In genomic region chr11:70731670-70732492, GRCh38 we compare ENCODE assay signal across 23 cellular contexts.
"Had no signal": no experiment of that assay in that cellular context is flagged by ENCODE, and none has a peak within 500 bp of the region (broad histone marks: within the 10 kb centered on the region; RNA-seq: fewer than 3 reads in every experiment).

No MANE protein-coding gene starts in this region.

- ATAC-seq: gastroesophageal sphincter; naive thymus-derived CD8-positive, alpha-beta T cell; T-helper 17 cell had no signal

- H3K27ac ChIP-seq: coronary artery, gastroesophageal sphincter, sigmoid colon, testis, vagina had no signal

- H3K4me1 ChIP-seq: gastroesophageal sphincter, sigmoid colon, testis, vagina had no signal

- DNase-seq: activated CD4-positive, alpha-beta T cell treated with anti-CD3 and anti-CD28 coated beads for 4 hours; activated CD4-positive, alpha-beta T cell treated with anti-CD3 and anti-CD28 coated beads, Interleukin-2, amount 50 U/mL, for 48 hours; activated CD4-positive, CD25-positive, alpha-beta regulatory T cell; activated CD8-positive, alpha-beta memory T cell treated with anti-CD3 and anti-CD28 coated beads, Interleukin-2, amount 50 U/mL, for 48 hours; activated naive CD4-positive, alpha-beta T cell treated with anti-CD3 and anti-CD28 coated beads for 36 hours; activated naive CD8-positive, alpha-beta T cell treated with anti-CD3 and anti-CD28 coated beads, Interleukin-2, amount 10 ng/mL, durations not matched to agents 7 days and 5 days; activated T-cell treated with anti-CD3 and anti-CD28 coated beads, Interleukin-2, amount 50 U/mL, for 4 hours; amniotic stem cell; retina; sigmoid colon; stimulated activated CD4-positive, alpha-beta T cell treated with anti-CD3 and anti-CD28 coated beads, Interleukin-2, amount 100 ng/mL, for 48 hours; stimulated activated CD8-positive, alpha-beta memory T cell treated with anti-CD3 and anti-CD28 coated beads, Interleukin-4, amount 100 ng/mL, for 48 hours; stimulated activated naive B cell treated with anti-CD40 and anti-IgM and Interleukin-4, amounts not matched to agents 10 μg/mL and 1 μg/mL and 100 μg/mL, for 72 hours; T-helper 17 cell; testis had no signal

- H3K36me3 Mint-ChIP-seq: activated naive CD8-positive, alpha-beta T cell treated with anti-CD3 and anti-CD28 coated beads, Interleukin-2, amount 10 ng/mL, durations not matched to agents 7 days and 5 days; naive thymus-derived CD8-positive, alpha-beta T cell; stimulated activated naive B cell treated with anti-CD40 and anti-IgM and Interleukin-4, amounts not matched to agents 10 μg/mL and 1 μg/mL and 100 μg/mL, for 72 hours had no signal

- H3K27me3 Mint-ChIP-seq: activated naive CD8-positive, alpha-beta T cell treated with anti-CD3 and anti-CD28 coated beads, Interleukin-2, amount 10 ng/mL, durations not matched to agents 7 days and 5 days had no signal

- H3K4me3 Mint-ChIP-seq: activated naive CD4-positive, alpha-beta T cell treated with anti-CD3 and anti-CD28 coated beads for 36 hours; activated naive CD8-positive, alpha-beta T cell treated with anti-CD3 and anti-CD28 coated beads, Interleukin-2, amount 10 ng/mL, durations not matched to agents 7 days and 5 days; activated T-cell treated with anti-CD3 and anti-CD28 coated beads, Interleukin-2, amount 50 U/mL, for 4 hours; naive thymus-derived CD8-positive, alpha-beta T cell; stimulated activated naive B cell treated with anti-CD40 and anti-IgM and Interleukin-4, amounts not matched to agents 10 μg/mL and 1 μg/mL and 100 μg/mL, for 72 hours; T-helper 17 cell had no signal

- H3K36me3 ChIP-seq: gastroesophageal sphincter, sigmoid colon, vagina had no signal

- H3K27ac Mint-ChIP-seq: activated naive CD4-positive, alpha-beta T cell treated with anti-CD3 and anti-CD28 coated beads for 36 hours; activated naive CD8-positive, alpha-beta T cell treated with anti-CD3 and anti-CD28 coated beads, Interleukin-2, amount 10 ng/mL, durations not matched to agents 7 days and 5 days; activated T-helper 2 cell treated with anti-CD3 and anti-CD28 coated beads, Interferon-gamma antibody, Interleukin-2, Interleukin-4, amounts not matched to agents 10 μg/mL and 5 μg/mL and 100 μg/mL, durations not matched to agents 14 hours and 24 hours and 36 hours; naive thymus-derived CD8-positive, alpha-beta T cell; stimulated activated naive B cell treated with anti-CD40 and anti-IgM and Interleukin-4, amounts not matched to agents 10 μg/mL and 1 μg/mL and 100 μg/mL, for 72 hours; T-helper 17 cell had no signal

- H3K27me3 ChIP-seq: gastroesophageal sphincter, sigmoid colon, testis, vagina had no signal

- H3K4me3 ChIP-seq: coronary artery, gastroesophageal sphincter, lung, sigmoid colon, smooth muscle cell, testis, vagina had no signal

- H3K9me3 ChIP-seq: sigmoid colon, testis, vagina had no signal

- H3K9me3 Mint-ChIP-seq: activated T-cell treated with anti-CD3 and anti-CD28 coated beads, Interleukin-2, amount 50 U/mL, for 4 hours; activated T-helper 2 cell treated with anti-CD3 and anti-CD28 coated beads, Interferon-gamma antibody, Interleukin-2, Interleukin-4, amounts not matched to agents 10 μg/mL and 5 μg/mL and 100 μg/mL, durations not matched to agents 14 hours and 24 hours and 36 hours; stimulated activated naive B cell treated with anti-CD40 and anti-IgM and Interleukin-4, amounts not matched to agents 10 μg/mL and 1 μg/mL and 100 μg/mL, for 72 hours had no signal

- H3K4me2 ChIP-seq: smooth muscle cell had no signal

- H3K4me1 Mint-ChIP-seq: activated naive CD8-positive, alpha-beta T cell treated with anti-CD3 and anti-CD28 coated beads, Interleukin-2, amount 10 ng/mL, durations not matched to agents 7 days and 5 days; naive thymus-derived CD8-positive, alpha-beta T cell; stimulated activated naive B cell treated with anti-CD40 and anti-IgM and Interleukin-4, amounts not matched to agents 10 μg/mL and 1 μg/mL and 100 μg/mL, for 72 hours had no signal

- FAIRE-seq: bronchial epithelial cell had no signal
